ENCODE assay signal across 8 cellular contexts in the genomic region with DNA sequence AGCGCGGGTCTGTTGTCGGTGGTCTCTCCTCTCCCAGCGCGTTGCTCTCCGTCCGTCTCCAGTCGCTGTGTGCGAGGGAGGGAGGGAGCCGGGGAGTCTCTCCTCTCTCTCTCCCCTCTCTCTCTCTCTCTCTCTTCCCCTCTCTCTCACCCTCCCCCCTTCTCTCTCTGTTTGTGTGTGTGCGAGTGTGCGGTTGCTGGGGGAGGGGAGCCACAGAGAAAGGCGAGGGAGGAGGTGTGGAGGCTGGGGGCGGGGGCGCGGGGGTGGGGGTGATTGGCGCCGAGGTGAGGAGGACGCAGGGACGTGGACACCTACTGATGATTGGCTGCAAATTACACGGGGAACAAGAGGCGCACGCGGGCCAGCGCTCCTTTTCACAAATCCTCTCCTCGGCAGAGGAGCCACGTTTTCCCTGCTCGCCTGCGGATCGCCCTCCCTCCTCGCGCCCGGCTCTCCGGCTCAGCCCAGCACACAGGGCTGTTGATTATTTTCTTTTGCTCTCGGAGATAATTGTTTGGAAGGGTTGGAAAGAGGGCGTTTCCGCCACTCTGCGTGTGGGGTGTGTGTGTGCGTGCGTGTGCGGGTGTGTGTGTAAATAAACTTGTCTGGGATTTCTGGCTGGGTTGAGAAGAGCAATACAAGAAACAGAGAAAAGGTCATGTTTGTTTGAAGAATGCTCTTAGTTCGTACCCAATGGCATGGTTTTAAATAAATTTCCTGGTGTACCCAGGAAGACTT. TPM values are rescaled to one million over a fixed set of nuclear protein-coding genes. Genes with fewer than 3 reads are reported as not detected.
DNase-seq lines count a peak whose midpoint lies in the region; ATAC-seq, FAIRE-seq and TF ChIP-seq lines count a peak whose summit lies in the region.

A gene (minus strand): TSS at position 73 of the 738 bp plus-strand sequence. CDS start 3,092 bp downstream, outside the sequence.

- DNase-seq in DMS53 treated with DMSO at 0.1 percent for 48 hours (lab: John Stamatoyannopoulos, UW; ENCODE audit: unreplicated experiment) = peak; percentile 83
- peak; percentile 50 for DNase-seq in NCI-H146 treated with DMSO at 0.1 percent for 48 hours (lab: John Stamatoyannopoulos, UW; ENCODE audit: unreplicated experiment)
- DNase-seq in T1000 (lab: John Stamatoyannopoulos, UW) = peak; percentile 15
- peak; percentile 47 to 70 for DNase-seq in H1 (ENCODE audit: low read depth in 1 of 2, low spot score in 2 of 2)
- no peak for DNase-seq in memory B cell (ENCODE audit: low spot score in 2 of 2)
- DNase-seq in thyroid gland = peak; percentile 84 to 86

- no peaks in the 10 kb centered on the region for H3K79me1 ChIP-seq in H1 (ENCODE audit: low read depth, low read length)

- H3K14ac ChIP-seq in H1 (ENCODE audit: insufficient read length) = no peak within 1 kb of the TSS

- H3K27me3 ChIP-seq in H1 (replicated peaks in 1 of 4; ENCODE audit: control insufficient read depth in 3 of 4, extremely low read depth in 1 of 4, insufficient read depth in 3 of 4, low read length in 3 of 4) (no peaks in the 10 kb centered on the region), thyroid gland (no peaks in the 10 kb centered on the region)

- TF ChIP-seq CTCF in H1 (IDR thresholded peaks at IDR 0.05; ENCODE audit: control extremely low read depth in 1 of 3, insufficient read depth in 1 of 3, low read depth in 1 of 3, low read length in 3 of 3) (no peak), thyroid gland (IDR thresholded peaks at IDR 0.05) (peak in 2 of 6 experiments; percentile 16 to 28)

- H3K4ac ChIP-seq in H1 (replicated peaks; ENCODE audit: insufficient read length, low read depth, low read length) = peak within 1 kb of the TSS; percentile 71

- peak within 1 kb of the TSS; percentile 68 for H2BK5ac ChIP-seq in H1 (ENCODE audit: low read depth, low read length)

- no peaks in the 10 kb centered on the region for H3K36me3 ChIP-seq in H1 (ENCODE audit: control insufficient read depth in 2 of 4, insufficient read depth in 4 of 4, low read length in 3 of 4)
- no peaks in the 10 kb centered on the region for H3K36me3 ChIP-seq in thyroid gland

- no peaks in the 10 kb centered on the region for H3K9me3 ChIP-seq in H1 (ENCODE audit: insufficient read depth in 2 of 2, low read depth in 1 of 2, low read length in 1 of 2)
- H3K9me3 ChIP-seq in thyroid gland = no peaks in the 10 kb centered on the region

- H3K23ac ChIP-seq in H1 (ENCODE audit: insufficient read length) = no peak within 1 kb of the TSS

- H4K20me1 ChIP-seq in H1 (replicated peaks in 1 of 2; ENCODE audit: control insufficient read depth in 1 of 2, insufficient read depth in 2 of 2, low read length in 2 of 2) = no peaks in the 10 kb centered on the region

- peak within 1 kb of the TSS; percentile 64 to 87 for H3K4me2 ChIP-seq in H1 (ENCODE audit: insufficient read depth in 1 of 2, low read depth in 2 of 2, low read length in 2 of 2)

- peaks cover 19% of the 10 kb centered on the region for H3K27me3 Mint-ChIP-seq in memory B cell

- H3K27ac ChIP-seq in H1 (ENCODE audit: low read depth, low read length) (peak within 1 kb of the TSS; percentile 67), thyroid gland (peak within 1 kb of the TSS; percentile 47 to 93 (median 75))

- no peak within 1 kb of the TSS for H3K27ac Mint-ChIP-seq in memory B cell

- H2AFZ ChIP-seq in H1 (ENCODE audit: low read length) = peak within 1 kb of the TSS; percentile 76

- no peak for FAIRE-seq in H1 (lab: Jason Lieb, UNC)

- no peaks in the 10 kb centered on the region for H3K79me2 ChIP-seq in H1 (ENCODE audit: control insufficient read depth in 1 of 2, insufficient read depth in 2 of 2, low read length in 2 of 2)

- TF ChIP-seq EP300 in H1 (IDR thresholded peaks at IDR 0.05; ENCODE audit: borderline replicate concordance in 1 of 2, low read depth in 2 of 2, low read length in 2 of 2) = peak in 1 of 2 experiments; percentile 74; a peak in 1 of 3 replicates

- no peak within 1 kb of the TSS; the same call in 1 of the 2 replicates for H2BK15ac ChIP-seq in H1 (ENCODE audit: low read length)

- H2BK20ac ChIP-seq in H1 (ENCODE audit: low read length) = no peak within 1 kb of the TSS

- TF ChIP-seq POLR2A in H1 (IDR thresholded peaks at IDR 0.05; ENCODE audit: control extremely low read depth in 1 of 2, low read depth in 2 of 2, low read length in 2 of 2) = peak; percentile 55 to 71
- TF ChIP-seq POLR2A in thyroid gland (IDR thresholded peaks at IDR 0.05) = peak in 1 of 2 donors; percentile 76

- no peak within 1 kb of the TSS for H2AK5ac ChIP-seq in H1 (ENCODE audit: low read depth, low read length)

- peak within 1 kb of the TSS; percentile 70 for H4K91ac ChIP-seq in H1 (replicated peaks; ENCODE audit: insufficient read length, low read length)

- H3K36me3 Mint-ChIP-seq in memory B cell = no peaks in the 10 kb centered on the region

- H3K56ac ChIP-seq in H1 (replicated peaks; ENCODE audit: insufficient read length, low read depth, low read length) = peak within 1 kb of the TSS; percentile 70

- H3K4me3 ChIP-seq in H1 (ENCODE audit: extremely low read depth in 1 of 4, insufficient read depth in 2 of 4, low read depth in 3 of 4, low read length in 4 of 4) (peak within 1 kb of the TSS; percentile 60 to 99 (median 80)), thyroid gland (replicated peaks in 1 of 3) (peak within 1 kb of the TSS; percentile 29 to 54 (median 50))

- H2BK120ac ChIP-seq in H1 (replicated peaks; ENCODE audit: low read depth, low read length) = no peak within 1 kb of the TSS

- POLR2A ChIA-PET in H1 (lab: Charles Lee; ENCODE audit: partially characterized antibody) = no interaction called here

- intact Hi-C loops in thyroid gland (cut with DNase I) = no loop called here

- 1% methylated on average over 19 of the region's 42 CpGs; no CpG with 5 or more reads in 1 of the 2 experiments for WGBS in H1 (ENCODE audit: extremely low coverage in 1 of 2, insufficient coverage in 1 of 2, insufficient read length in 1 of 2, insufficient replicate concordance in 2 of 2, low coverage in 1 of 2, low lambda C conversion rate in 2 of 2, missing lambda C conversion rate in 1 of 2), 2 experiments
- 0 to 1% methylated on average over 42 of the region's 42 CpGs for WGBS in thyroid gland, 2 donors

- no peaks in the 10 kb centered on the region for H3K9me3 Mint-ChIP-seq in memory B cell

- peak within 1 kb of the TSS; percentile 98 for H3K18ac ChIP-seq in H1 (ENCODE audit: extremely low read depth, low read length)

- peaks cover 15% of the 10 kb centered on the region for H3K23me2 ChIP-seq in H1 (ENCODE audit: low read depth, low read length)

- peaks cover 17% of the 10 kb centered on the region for H3K4me1 Mint-ChIP-seq in memory B cell

- H3K4me1 ChIP-seq in H1 (replicated peaks in 1 of 4; ENCODE audit: control insufficient read depth in 3 of 4, insufficient read depth in 4 of 4, low read length in 3 of 4) (no peaks in the 10 kb centered on the region; a peak in 1 of 7 replicates), thyroid gland (peaks cover 13 to 20% of the 10 kb centered on the region in 2 donors)

- peak within 1 kb of the TSS; percentile 14 for H4K5ac ChIP-seq in H1 (ENCODE audit: insufficient read length, low read depth, low read length)

- H3K9ac ChIP-seq in H1 (replicated peaks in 1 of 4; ENCODE audit: extremely low read depth in 1 of 4, low read depth in 3 of 4, low read length in 3 of 4) = peak within 1 kb of the TSS; percentile 55 to 80 (median 70)

- CTCF ChIA-PET in H1 (lab: Charles Lee; ENCODE audit: partially characterized antibody) = interaction anchor here (0.6 kb wide), 1 partner anchor 1301 kb away, joined by 3 read pairs; no protein-coding TSS in a partner anchor

- H3K4me3 Mint-ChIP-seq in memory B cell = peak within 1 kb of the TSS; percentile 70

- ATAC-seq in GM21619 (IDR thresholded peaks at IDR 0.05; ENCODE audit: unreplicated experiment) (peak; percentile 24), memory B cell (ENCODE audit: low read depth) (no peak), HG03521 (IDR thresholded peaks at IDR 0.05; ENCODE audit: unreplicated experiment) (no peak)

- 0 out of 2 replicates have a peak within 1 kb of the TSS, but pooled peaks have one; percentile 85 for H4K8ac ChIP-seq in H1 (ENCODE audit: extremely low read depth, insufficient read depth, low read length)

- H2BK12ac ChIP-seq in H1 (ENCODE audit: low read depth, low read length) = peak within 1 kb of the TSS; percentile 85; the same call in 1 of the 2 replicates

- TF ChIP-seq RAD21 in H1 (IDR thresholded peaks at IDR 0.05 in 1 of 2, conservative IDR thresholded peaks at IDR 0.05 in 1 of 2; ENCODE audit: low read depth in 2 of 2, low read length in 2 of 2) = 0 out of 4 replicates have a peak, but pooled peaks have one; percentile 10 to 28

TF ChIP-seq in H1, 55 proteins besides CTCF, POLR2A, EP300 and RAD21 (continues in another document):
- TF ChIP-seq RXRA (IDR thresholded peaks at IDR 0.05; ENCODE audit: insufficient read depth, low read depth, low read length) = no peak
- TF ChIP-seq EZH2 (IDR thresholded peaks at IDR 0.05; ENCODE audit: low read depth, low read length, severe bottlenecking) = no peak
- no peak for TF ChIP-seq MAFK (IDR thresholded peaks at IDR 0.05; ENCODE audit: low read depth, low read length)
- peak; percentile 65 to 77; a peak in 2 of 4 replicates for TF ChIP-seq SIN3A (conservative IDR thresholded peaks at IDR 0.05 in 1 of 2, IDR thresholded peaks at IDR 0.05 in 1 of 2; ENCODE audit: low read depth in 1 of 2, low read length in 2 of 2)
- TF ChIP-seq TAF7 (optimal IDR thresholded peaks at IDR 0.05; ENCODE audit: borderline replicate concordance, low read depth, low read length) = no peak
- TF ChIP-seq CTBP2 (IDR thresholded peaks at IDR 0.05; ENCODE audit: borderline replicate concordance, insufficient read depth, insufficient read length, low read length) = peak; percentile 99
- no peak for TF ChIP-seq SP4 (IDR thresholded peaks at IDR 0.05; ENCODE audit: low read length)
- no peak for TF ChIP-seq SIX5 (IDR thresholded peaks at IDR 0.05; ENCODE audit: low read depth, low read length)
- peak; percentile 48 for TF ChIP-seq RNF2 (IDR thresholded peaks at IDR 0.05; ENCODE audit: borderline replicate concordance, low read depth, low read length, missing control alignments, poor library complexity, severe bottlenecking)
- no peak for TF ChIP-seq NRF1 (IDR thresholded peaks at IDR 0.05; ENCODE audit: low read depth, low read length)
- TF ChIP-seq CREB1 (IDR thresholded peaks at IDR 0.05) = peak; percentile 35
- peak; percentile 100 for TF ChIP-seq ASH2L (IDR thresholded peaks at IDR 0.05; ENCODE audit: low read length)

RNA-seq across cellular contexts. Expression of the gene that starts here (rescaled TPM):
- total RNA-seq in H1 (2021; fragmentation: NEBNext Ultra II Directional; extraction: Animal tissue kit (Norgen Biotek cat#: 25700)) = 1.8 TPM in 2 replicates
- 0.60 and 1.3 TPM in 2 replicates for polyA plus RNA-seq in H1 (2011; rRNA removed)
- 0.74 TPM for polyA plus RNA-seq in H1 (2011; cell fraction: cytosol; rRNA removed)
- 1.0 TPM for polyA plus RNA-seq in H1 (2011; cell fraction: nucleus; rRNA removed)
- 0.77 to 1.9 TPM (median 0.90 TPM) in 4 replicates for polyA plus RNA-seq in H1 (2012, experiment 1 of 2)
- polyA plus RNA-seq in H1 (2012, experiment 2 of 2) = 0.24 TPM
- 1.5 TPM for polyA plus RNA-seq in H1 (2013, experiment 1 of 2)
- 1.2 TPM for polyA plus RNA-seq in H1 (2013, experiment 2 of 2)
- polyA minus RNA-seq in H1 (2011; rRNA and poly(A)+ RNA removed) = 1.5 and 2.2 TPM in 2 replicates
- polyA minus RNA-seq in H1 (2011; cell fraction: cytosol; rRNA and poly(A)+ RNA removed) = 1.2 TPM
- polyA minus RNA-seq in H1 (2011; cell fraction: nucleus; rRNA and poly(A)+ RNA removed) = 6.2 TPM
- total RNA-seq in thyroid gland = 10 to 100 TPM in 1 of 4 donors, 1 to 10 TPM in 3; 5.2 to 10.6 (median 7.8) TPM

Comparison
In these comparisons a context has a peak if more than half of its experiments do, and no peak if none do; other contexts are left out.
1. DNase-seq: peak in DMS53 treated with DMSO at 0.1 percent for 48 hours (single experiment), NCI-H146 treated with DMSO at 0.1 percent for 48 hours (single experiment), T1000 (single experiment), H1 (2 of 2) and thyroid gland (2 of 2); none in memory B cell (0 of 2).